1 cellular context compared by ENCODE assay signal in the genomic region with DNA sequence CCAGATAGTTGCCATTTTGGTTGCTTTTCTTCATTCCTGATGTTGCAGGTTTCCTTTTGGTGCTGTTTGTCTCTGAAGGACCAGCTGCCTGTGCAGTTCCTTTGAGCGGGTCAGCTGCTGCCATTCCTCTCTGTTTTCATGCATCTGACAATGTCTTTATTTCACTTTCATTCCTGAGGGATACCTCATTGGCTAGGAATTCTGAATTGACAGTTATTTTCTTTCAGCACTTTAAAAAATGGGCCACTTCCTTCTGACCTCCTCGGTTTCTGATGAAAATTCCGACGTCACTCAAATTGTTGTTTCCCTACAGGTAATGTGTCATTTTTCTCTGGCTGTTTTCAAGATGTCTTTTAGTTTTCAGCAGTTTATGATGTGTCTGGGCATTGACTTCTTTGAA.
TF ChIP-seq lines count a peak whose summit lies in the region.

No MANE protein-coding gene starts in this region.

TF ChIP-seq in SK-N-SH treated with all-trans-retinoic acid at 6 μM for 48 hours, 23 proteins besides CTCF, POLR2A, EP300 and RAD21 (continued from another document):
- TF ChIP-seq CREB5 (CRISPR knock-in tag; IDR thresholded peaks at IDR 0.05; ENCODE audit: low read depth): no peak
- TF ChIP-seq ZNF70 (CRISPR knock-in tag; IDR thresholded peaks at IDR 0.05): no peak
- TF ChIP-seq OSR1 (CRISPR knock-in tag; IDR thresholded peaks at IDR 0.05): no peak
- TF ChIP-seq ARNTL (CRISPR knock-in tag; IDR thresholded peaks at IDR 0.05; ENCODE audit: borderline replicate concordance, low read depth): no peak
- TF ChIP-seq, protein P1, sequence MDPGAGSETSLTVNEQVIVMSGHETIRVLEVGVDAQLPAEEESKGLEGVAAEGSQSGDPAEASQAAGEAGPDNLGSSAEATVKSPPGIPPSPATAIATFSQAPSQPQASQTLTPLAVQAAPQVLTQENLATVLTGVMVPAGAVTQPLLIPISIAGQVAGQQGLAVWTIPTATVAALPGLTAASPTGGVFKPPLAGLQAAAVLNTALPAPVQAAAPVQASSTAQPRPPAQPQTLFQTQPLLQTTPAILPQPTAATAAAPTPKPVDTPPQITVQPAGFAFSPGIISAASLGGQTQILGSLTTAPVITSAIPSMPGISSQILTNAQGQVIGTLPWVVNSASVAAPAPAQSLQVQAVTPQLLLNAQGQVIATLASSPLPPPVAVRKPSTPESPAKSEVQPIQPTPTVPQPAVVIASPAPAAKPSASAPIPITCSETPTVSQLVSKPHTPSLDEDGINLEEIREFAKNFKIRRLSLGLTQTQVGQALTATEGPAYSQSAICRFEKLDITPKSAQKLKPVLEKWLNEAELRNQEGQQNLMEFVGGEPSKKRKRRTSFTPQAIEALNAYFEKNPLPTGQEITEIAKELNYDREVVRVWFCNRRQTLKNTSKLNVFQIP (CRISPR knock-in tag; IDR thresholded peaks at IDR 0.05; ENCODE audit: borderline replicate concordance, low read depth): no peak
TF ChIP-seq in SK-N-SH treated with all-trans-retinoic acid at 6 μM for 48 hours: peak in this region for 0.
